Comparison of ENCODE assay signal across 14 cellular contexts in the genomic region with DNA sequence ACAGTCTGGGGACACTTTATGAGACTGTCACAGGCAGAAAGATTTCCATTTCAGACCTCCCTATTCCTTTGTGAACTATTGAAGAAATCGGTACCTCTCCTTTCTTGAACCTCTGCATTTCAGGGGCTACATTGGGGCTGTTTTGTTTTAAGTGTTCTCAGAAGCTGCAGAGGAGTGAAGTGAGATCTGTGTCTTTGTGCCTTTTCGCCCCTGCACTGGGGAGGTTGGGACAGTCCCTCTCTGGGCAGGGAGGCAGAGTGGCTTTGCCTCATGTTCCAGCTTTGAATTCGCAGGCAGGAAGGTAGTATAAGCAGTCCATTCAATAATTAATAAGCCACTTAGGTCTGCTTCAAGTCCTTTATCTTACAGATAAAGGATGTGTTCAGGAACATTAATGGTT. TPM values are rescaled to one million over a fixed set of nuclear protein-coding genes. Genes with fewer than 3 reads are reported as not detected.
A peak's percentile ranks its signal among the peaks of the same experiment; 100 is the strongest.
DNase-seq lines count a peak whose midpoint lies in the region; ATAC-seq and TF ChIP-seq lines count a peak whose summit lies in the region.
"Had no signal": no experiment of that assay in that cellular context is flagged by ENCODE, and none has a peak within 500 bp of the region (broad histone marks: within the 10 kb centered on the region; RNA-seq: fewer than 3 reads in every experiment).

No MANE protein-coding gene starts in this region.

- no peak for TF ChIP-seq CTCF in PC-3 (conservative IDR thresholded peaks at IDR 0.05; ENCODE audit: low read depth, low read length)

- H3K9ac ChIP-seq in PC-3 (ENCODE audit: low read length) = no peak overlapping the region
- H3K9ac ChIP-seq: GM23248 had no signal

- DNase-seq in NCI-H2196 (lab: John Stamatoyannopoulos, UW; ENCODE audit: unreplicated experiment) (no peak), RKO (ENCODE audit: low spot score) (no peak), PC-3 (no peak), anterior cingulate cortex (lab: John Stamatoyannopoulos, UW) (no peak)
- DNase-seq: activated CD8-positive, alpha-beta T cell treated with anti-CD3 and anti-CD28 coated beads, Interleukin-2, amount 10 ng/mL, durations not matched to agents 7 days and 5 days; DMS79 treated with DMSO at 0.1 percent for 48 hours; GM23248; NCI-H526 treated with DMSO at 0.1 percent for 48 hours; stimulated activated CD4-positive, alpha-beta T cell treated with anti-CD3 and anti-CD28 coated beads, Interleukin-1b, Interleukin-23, amount 100 ng/mL, for 48 hours; SW 1271 had no signal

- no peaks in the 10 kb centered on the region for H3K36me3 ChIP-seq in PC-3 (ENCODE audit: low read depth, low read length)
- H3K36me3 ChIP-seq: neutrophil had no signal

- H3K27ac ChIP-seq in PC-3 (ENCODE audit: low read length) = no peak overlapping the region
- H3K27ac ChIP-seq: GM23248, neutrophil had no signal

- no TSS peak for BruUV-seq in PC-3 (replicated peaks; lab: Mats Ljungman, UMichigan)

- H3K9me2 ChIP-seq in PC-3 (replicated peaks; ENCODE audit: low read length) = no peaks in the 10 kb centered on the region

- H3K9me3 ChIP-seq in PC-3 (ENCODE audit: low read length) = no peaks in the 10 kb centered on the region
- H3K9me3 ChIP-seq: neutrophil had no signal

- POLR2A ChIA-PET in PC-3 (lab: Charles Lee; ENCODE audit: unreplicated experiment) = no interaction called here

- ATAC-seq in GM19324 (IDR thresholded peaks at IDR 0.05; ENCODE audit: low FRiP score, unreplicated experiment) (peak; percentile 11), HG02623 (IDR thresholded peaks at IDR 0.05; ENCODE audit: unreplicated experiment) (peak; percentile 21), HG03460 (IDR thresholded peaks at IDR 0.05; ENCODE audit: unreplicated experiment) (peak; percentile 30), PC-3 (no peak)
- ATAC-seq: activated CD8-positive, alpha-beta T cell treated with anti-CD3 and anti-CD28 coated beads, Interleukin-2, amount 10 ng/mL, durations not matched to agents 7 days and 5 days had no signal

- H4K20me1 ChIP-seq in PC-3 (ENCODE audit: low read length) = no peaks in the 10 kb centered on the region

- H3K27me3 ChIP-seq in PC-3 (ENCODE audit: low read length) = peaks cover 75% of the 10 kb centered on the region

- intact Hi-C loops in PC-3 (cut with micrococcal nuclease) = no loop called here

- no peaks in the 10 kb centered on the region for H3F3A ChIP-seq in PC-3 (ENCODE audit: low read length, unreplicated experiment)

- CTCF ChIA-PET in PC-3 (lab: Charles Lee) = no interaction called here

- H3K79me2 ChIP-seq in PC-3 (ENCODE audit: low read length) = no peaks in the 10 kb centered on the region

- no peak overlapping the region for H2AFZ ChIP-seq in PC-3 (ENCODE audit: low read length)
- H2AFZ ChIP-seq: GM23248 had no signal

- H3K4me3 ChIP-seq in PC-3 (ENCODE audit: low read length) = no peak overlapping the region
- H3K4me3 ChIP-seq: GM23248 had no signal

- H3K4me2 ChIP-seq in PC-3 (ENCODE audit: low read length) = no peak overlapping the region

- H3K4me1 ChIP-seq in PC-3 (ENCODE audit: insufficient read depth, low read length) = no peaks in the 10 kb centered on the region

RNA-seq across cellular contexts. Expression of a gene that starts 9.5 kb away (rescaled TPM):
- total RNA-seq in PC-3 (2014; rRNA removed) = not detected in 2 replicates
- total RNA-seq: activated CD8-positive, alpha-beta T cell treated with anti-CD3 and anti-CD28 coated beads, Interleukin-2, amount 10 ng/mL, durations not matched to agents 7 days and 5 days; GM23248 had no signal
